ENCODE assay signal across 8 cellular contexts in genomic region chr2:219352448-219353023, GRCh38. TPM values are rescaled to one million over a fixed set of nuclear protein-coding genes. Genes with fewer than 3 reads are reported as not detected.
A peak's percentile ranks its signal among the peaks of the same experiment; 100 is the strongest.
DNase-seq lines count a peak whose midpoint lies in the region; ATAC-seq and TF ChIP-seq lines count a peak whose summit lies in the region.

No MANE protein-coding gene starts in this region.

- peak; percentile 64 for ATAC-seq in HG03521 (IDR thresholded peaks at IDR 0.05; ENCODE audit: unreplicated experiment)
- no peak for ATAC-seq in HG02970 (IDR thresholded peaks at IDR 0.05; ENCODE audit: low FRiP score, unreplicated experiment)

- no peaks in the 10 kb centered on the region for H3K9me2 ChIP-seq in OCI-LY1 (ENCODE audit: low read depth, low read length)

- no peaks in the 10 kb centered on the region for H3F3A ChIP-seq in OCI-LY1 (ENCODE audit: insufficient read depth, low read length)

- H3K9me3 ChIP-seq in OCI-LY1 (ENCODE audit: low read length) (no peaks in the 10 kb centered on the region), esophagus squamous epithelium (no peaks in the 10 kb centered on the region), testis (no peaks in the 10 kb centered on the region)

- no peaks in the 10 kb centered on the region for H3K36me3 ChIP-seq in OCI-LY1 (ENCODE audit: insufficient read depth, low read length)
- H3K36me3 ChIP-seq in esophagus squamous epithelium: no peaks in the 10 kb centered on the region
- H3K36me3 ChIP-seq in testis (ENCODE audit: low read depth, missing control alignments): no peaks in the 10 kb centered on the region

- H3K36me3 Mint-ChIP-seq in nephron progenitor cell (ENCODE audit: low read depth): no peaks in the 10 kb centered on the region

- peak; percentile 76 for TF ChIP-seq CTCF in OCI-LY1 (IDR thresholded peaks at IDR 0.05; ENCODE audit: low read length)
- peak in 5 of 6 experiments; percentile 46 to 64 (median 48) for TF ChIP-seq CTCF in esophagus squamous epithelium (IDR thresholded peaks at IDR 0.05)
- peak; percentile 70 for TF ChIP-seq CTCF in nephron progenitor cell (IDR thresholded peaks at IDR 0.05)
- TF ChIP-seq CTCF in testis (IDR thresholded peaks at IDR 0.05): peak; percentile 45 to 65 (median 65)

- H3K4me1 ChIP-seq in OCI-LY1 (ENCODE audit: insufficient read depth, low read length, severe bottlenecking): no peaks in the 10 kb centered on the region
- H3K4me1 ChIP-seq in esophagus squamous epithelium: no peaks in the 10 kb centered on the region
- H3K4me1 ChIP-seq in testis: no peaks in the 10 kb centered on the region

- peaks cover 93% of the 10 kb centered on the region for H3K27me3 Mint-ChIP-seq in nephron progenitor cell (ENCODE audit: low read depth, poor library complexity)

- no peaks in the 10 kb centered on the region for H3K9me3 Mint-ChIP-seq in nephron progenitor cell

- H3K4me1 Mint-ChIP-seq in nephron progenitor cell: peaks cover 4% of the 10 kb centered on the region

- no peak overlapping the region for H2AFZ ChIP-seq in OCI-LY1 (ENCODE audit: low read length)

- H3K27ac ChIP-seq in OCI-LY1 (ENCODE audit: low read depth, low read length, poor library complexity, severe bottlenecking) (no peak overlapping the region), esophagus squamous epithelium (no peak overlapping the region), testis (no peak overlapping the region)

- H3K4me3 Mint-ChIP-seq in nephron progenitor cell: no peak overlapping the region

- no peaks in the 10 kb centered on the region for H3K79me2 ChIP-seq in OCI-LY1 (ENCODE audit: insufficient read depth, low read length)

- H3K9ac ChIP-seq in OCI-LY1 (ENCODE audit: low read length): no peak overlapping the region

- in situ Hi-C loops in G401 (cut with HindIII; ENCODE audit: low sequenced_read_pairs): no loop called here

- 15 to 30% methylated on average over 4 to 5 of the region's 5 CpGs for WGBS in esophagus squamous epithelium, 2 donors
- WGBS in testis, 2 donors: 32 to 34% methylated on average over 5 of the region's 5 CpGs

- H4K20me1 ChIP-seq in OCI-LY1 (ENCODE audit: insufficient read depth, low read length): no peaks in the 10 kb centered on the region

- DNase-seq in G401 (ENCODE audit: low spot score) (peak; percentile 69), activated T-cell treated with anti-CD3 and anti-CD28 coated beads for 24 hours (ENCODE audit: low read depth) (peak; percentile 54), esophagus squamous epithelium (lab: John Stamatoyannopoulos, UW) (no peak), nephron progenitor cell (peak; percentile 78), testis (peak; percentile 80)

- no peak overlapping the region for H3K4me3 ChIP-seq in OCI-LY1 (ENCODE audit: low read depth, low read length, poor library complexity, severe bottlenecking)
- no peak overlapping the region for H3K4me3 ChIP-seq in esophagus squamous epithelium
- no peak overlapping the region for H3K4me3 ChIP-seq in testis

- intact Hi-C loops in esophagus squamous epithelium (cut with DNase I) (no loop called here), testis (cut with DNase I; ENCODE audit: low total_unique reads) (no loop called here)

- no peaks in the 10 kb centered on the region for H3K27me3 ChIP-seq in OCI-LY1 (ENCODE audit: insufficient read depth, low read length)
- H3K27me3 ChIP-seq in esophagus squamous epithelium: peaks cover 0 to 89% (median 0%) of the 10 kb centered on the region in 4 donors
- H3K27me3 ChIP-seq in testis: no peaks in the 10 kb centered on the region

- H3K27ac Mint-ChIP-seq in nephron progenitor cell: no peak overlapping the region

- TF ChIP-seq POLR2A in esophagus squamous epithelium (IDR thresholded peaks at IDR 0.05) (no peak), testis (IDR thresholded peaks at IDR 0.05) (no peak)

- no peak overlapping the region for H3K4me2 ChIP-seq in OCI-LY1 (ENCODE audit: low read length)

RNA-seq across cellular contexts. Expression of gene RESP18, which starts 20.0 kb away (rescaled TPM):
- total RNA-seq in G401 (2014; rRNA removed; shearing (Covaris generic)): not detected in 2 replicates
- total RNA-seq in esophagus squamous epithelium (not detected), testis (under 1 TPM in 1 of 2 donors, not detected in 1; 0.71 TPM)
- 1.4 TPM for polyA plus RNA-seq in testis (ENCODE audit: insufficient read depth, low read depth, low replicate concordance)

RNA-seq across cellular contexts. Expression of gene DNPEP, which starts 35.2 kb away (rescaled TPM):
- total RNA-seq in G401 (2014; rRNA removed; shearing (Covaris generic)): 65.8 and 67.4 TPM in 2 replicates
- total RNA-seq in esophagus squamous epithelium: 10 to 100 TPM; 36.7 to 82.4 (median 39.5) TPM
- 10 to 100 TPM; 84.8 to 90.2 TPM for total RNA-seq in testis
- polyA plus RNA-seq in testis (ENCODE audit: insufficient read depth, low read depth, low replicate concordance): 145 TPM

RNA-seq across cellular contexts. Expression of gene PTPRN, which starts 43.3 kb away (rescaled TPM):
- 0.18 and 0.71 TPM in 2 replicates for total RNA-seq in G401 (2014; rRNA removed; shearing (Covaris generic))
- total RNA-seq in esophagus squamous epithelium (not detected), testis (1 to 10 TPM; 3.5 to 6.0 TPM)
- 1.7 TPM for polyA plus RNA-seq in testis (ENCODE audit: insufficient read depth, low read depth, low replicate concordance)
